ENCODE assay signal across 16 cellular contexts in the genomic region with DNA sequence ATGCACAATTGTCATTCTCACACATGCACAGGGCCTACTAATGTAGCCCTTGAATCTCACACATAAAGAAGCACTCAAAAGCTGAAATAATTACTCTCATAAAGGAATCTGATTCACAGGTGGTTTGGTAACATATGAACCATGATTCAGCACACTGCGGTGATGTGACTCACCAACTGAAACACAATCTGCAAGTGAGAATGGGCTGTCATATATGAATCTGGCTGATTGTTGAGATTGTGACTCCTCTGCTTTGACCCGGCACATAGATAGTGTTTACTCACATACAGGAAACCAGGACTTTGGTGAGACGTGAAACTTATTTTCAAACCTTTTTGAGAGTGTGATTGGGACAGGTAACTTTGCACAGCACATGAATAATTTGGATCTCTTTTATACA. TPM values are rescaled to one million over a fixed set of nuclear protein-coding genes. Genes with fewer than 3 reads are reported as not detected.
DNase-seq lines count a peak whose midpoint lies in the region; ATAC-seq lines count a peak whose summit lies in the region.
"Not testable (repeated sequence)": the region's sequence is repeated elsewhere in the genome, so short reads cannot be mapped to it uniquely, and the experiment has no call there.
"Had no signal": no experiment of that assay in that cellular context is flagged by ENCODE, and none has a peak within 500 bp of the region (broad histone marks: within the 10 kb centered on the region; RNA-seq: fewer than 3 reads in every experiment).

No MANE protein-coding gene starts in this region.

- ATAC-seq in GM19025 (IDR thresholded peaks at IDR 0.05; ENCODE audit: low read depth, unreplicated experiment) (peak; percentile 84), GM21515 (IDR thresholded peaks at IDR 0.05; ENCODE audit: unreplicated experiment) (peak; percentile 81), HG02798 (IDR thresholded peaks at IDR 0.05; ENCODE audit: poor library complexity, unreplicated experiment) (peak; percentile 79), HG03280 (IDR thresholded peaks at IDR 0.05; ENCODE audit: unreplicated experiment) (peak; percentile 65), HG03469 (IDR thresholded peaks at IDR 0.05; ENCODE audit: unreplicated experiment) (peak; percentile 62)
- ATAC-seq in activated CD4-positive, alpha-beta T cell treated with anti-CD3 and anti-CD28 coated beads for 36 hours, result peak; percentile 92
- peak; percentile 10 for ATAC-seq in central memory CD8-positive, alpha-beta T cell (replicated peaks; ENCODE audit: extremely low read depth, poor library complexity, severe bottlenecking)

- H3K27ac Mint-ChIP-seq in activated CD4-positive, alpha-beta T cell treated with anti-CD3 and anti-CD28 coated beads for 36 hours; central memory CD8-positive, alpha-beta T cell (ENCODE audit: low read depth): not testable (repeated sequence)

- CTCF ChIA-PET in activated CD4-positive, alpha-beta T cell treated with anti-CD3 and anti-CD28 coated beads for 36 hours (lab: Charles Lee), result not testable (repeated sequence)

- not testable (repeated sequence) for H3K4me3 Mint-ChIP-seq in activated CD4-positive, alpha-beta T cell treated with anti-CD3 and anti-CD28 coated beads for 36 hours; central memory CD8-positive, alpha-beta T cell

- H3K9me3 Mint-ChIP-seq in activated CD4-positive, alpha-beta T cell treated with anti-CD3 and anti-CD28 coated beads for 36 hours (ENCODE audit: low read depth); central memory CD8-positive, alpha-beta T cell: not testable (repeated sequence)

- intact Hi-C loops in activated CD4-positive, alpha-beta T cell treated with anti-CD3 and anti-CD28 coated beads for 36 hours (cut with DNase I, micrococcal nuclease), result not testable (repeated sequence)

- H3K27me3 Mint-ChIP-seq in activated CD4-positive, alpha-beta T cell treated with anti-CD3 and anti-CD28 coated beads for 36 hours; central memory CD8-positive, alpha-beta T cell: not testable (repeated sequence)

- POLR2A ChIA-PET in activated CD4-positive, alpha-beta T cell treated with anti-CD3 and anti-CD28 coated beads for 36 hours (lab: Charles Lee), result not testable (repeated sequence)

- DNase-seq in activated CD4-positive, alpha-beta T cell treated with anti-CD3 and anti-CD28 coated beads for 36 hours; central memory CD8-positive, alpha-beta T cell (ENCODE audit: low spot score in 2 of 2): not testable (repeated sequence)

- H3K36me3 Mint-ChIP-seq in activated CD4-positive, alpha-beta T cell treated with anti-CD3 and anti-CD28 coated beads for 36 hours (ENCODE audit: low read depth); central memory CD8-positive, alpha-beta T cell (ENCODE audit: insufficient read depth): not testable (repeated sequence)

- H3K4me1 Mint-ChIP-seq in activated CD4-positive, alpha-beta T cell treated with anti-CD3 and anti-CD28 coated beads for 36 hours; central memory CD8-positive, alpha-beta T cell: not testable (repeated sequence)

RNA-seq across cellular contexts. Expression of gene BPY2B, which starts 7.8 kb away (rescaled TPM):
- total RNA-seq in activated CD4-positive, alpha-beta T cell treated with anti-CD3 and anti-CD28 coated beads for 36 hours, result not detected
- total RNA-seq: CD4-positive, alpha-beta T cell; GM23338; H9; HepG2; HT1080; NCI-H460; SK-MEL-5; T-cell; T-helper 2 cell treated with Interferon-gamma antibody and Interleukin-4, amounts not matched to agents 100 ng/mL and 5 ng/mL, for 36 hours had no signal

Comparison
In these comparisons a context has a peak if more than half of its experiments do, and no peak if none do; other contexts are left out.
1. ATAC-seq: peak in every context shown above with its lines; median percentile 92 in activated CD4-positive, alpha-beta T cell treated with anti-CD3 and anti-CD28 coated beads for 36 hours; 84 in GM19025; 81 in GM21515; 79 in HG02798; 65 in HG03280; 62 in HG03469; 10 in central memory CD8-positive, alpha-beta T cell.